ENCODE assay signal across 19 cellular contexts in genomic region chr22:35725521-35725920, GRCh38. TPM values are rescaled to one million over a fixed set of nuclear protein-coding genes. Genes with fewer than 3 reads are reported as not detected.
DNase-seq lines count a peak whose midpoint lies in the region; FAIRE-seq and TF ChIP-seq lines count a peak whose summit lies in the region.
"Had no signal": no experiment of that assay in that cellular context is flagged by ENCODE, and none has a peak within 500 bp of the region (broad histone marks: within the 10 kb centered on the region; RNA-seq: fewer than 3 reads in every experiment).

No MANE protein-coding gene starts in this region.

- peaks cover 3% of the 10 kb centered on the region for H3K9me3 Mint-ChIP-seq in neural progenitor cell
- H3K9me3 Mint-ChIP-seq: CD4-positive, alpha-beta T cell had no signal

- FAIRE-seq in urothelium cell line (lab: Jason Lieb, UNC) = no peak
- FAIRE-seq: D721Med, GM19239 had no signal

- H3K4me1 Mint-ChIP-seq in neural progenitor cell = no peaks in the 10 kb centered on the region

- H3K4me2 ChIP-seq in neural progenitor cell = no peak overlapping the region
- H3K4me2 ChIP-seq: KMS-11 had no signal

- H3K9me3 ChIP-seq in BE2C (no peaks in the 10 kb centered on the region), SJCRH30 (replicated peaks) (no peaks in the 10 kb centered on the region), neural progenitor cell (ENCODE audit: low read depth) (no peaks in the 10 kb centered on the region)
- H3K9me3 ChIP-seq: HAP-1 had no signal

- no peak overlapping the region for H3K4me3 Mint-ChIP-seq in neural progenitor cell
- H3K4me3 Mint-ChIP-seq: CD4-positive, alpha-beta T cell; IgD-negative memory B cell had no signal

- H3K27me3 Mint-ChIP-seq in neural progenitor cell (ENCODE audit: insufficient read depth, low read depth) = peaks cover 2% of the 10 kb centered on the region
- H3K27me3 Mint-ChIP-seq: CD4-positive, alpha-beta T cell had no signal

- H3F3A ChIP-seq in neural progenitor cell (ENCODE audit: low read depth) = no peaks in the 10 kb centered on the region

- no peaks in the 10 kb centered on the region; the same call in 1 of the 2 replicates for H3K4me1 ChIP-seq in BE2C
- H3K4me1 ChIP-seq in SJCRH30 = peaks cover 14% of the 10 kb centered on the region
- no peaks in the 10 kb centered on the region for H3K4me1 ChIP-seq in neural progenitor cell
- H3K4me1 ChIP-seq: HAP-1 had no signal

- H3K4me3 ChIP-seq in BE2C (ENCODE audit: low read depth, low read length) (no peak overlapping the region), SJCRH30 (no peak overlapping the region), fibroblast of villous mesenchyme (ENCODE audit: low read depth, low read length) (no peak overlapping the region), neural progenitor cell (no peak overlapping the region), H7 (ENCODE audit: insufficient read depth, low read depth, low read length) (no peak overlapping the region)
- H3K4me3 ChIP-seq: HAP-1 had no signal

- no peak overlapping the region for H2AFZ ChIP-seq in neural progenitor cell (replicated peaks)

- no peak overlapping the region for H3K9ac ChIP-seq in neural progenitor cell
- H3K9ac ChIP-seq: KMS-11 had no signal

- no peaks in the 10 kb centered on the region for H3K36me3 ChIP-seq in BE2C
- H3K36me3 ChIP-seq in SJCRH30 = no peaks in the 10 kb centered on the region
- H3K36me3 ChIP-seq in neural progenitor cell = no peaks in the 10 kb centered on the region
- no peaks in the 10 kb centered on the region for H3K36me3 ChIP-seq in H7 (replicated peaks; ENCODE audit: control insufficient read depth, insufficient read depth, low read length)
- H3K36me3 ChIP-seq: HAP-1 had no signal

- H3K79me2 ChIP-seq in neural progenitor cell (ENCODE audit: low read depth) = no peaks in the 10 kb centered on the region

- H3K27me3 ChIP-seq in BE2C = no peaks in the 10 kb centered on the region
- no peaks in the 10 kb centered on the region for H3K27me3 ChIP-seq in SJCRH30
- H3K27me3 ChIP-seq in neural progenitor cell = no peaks in the 10 kb centered on the region
- no peaks in the 10 kb centered on the region for H3K27me3 ChIP-seq in H7 (ENCODE audit: control insufficient read depth, insufficient read depth, low read length)

- no peaks in the 10 kb centered on the region for H3K36me3 Mint-ChIP-seq in neural progenitor cell
- H3K36me3 Mint-ChIP-seq: IgD-negative memory B cell had no signal

- no peaks in the 10 kb centered on the region for H4K20me1 ChIP-seq in neural progenitor cell (ENCODE audit: low read depth)

- peak overlapping the region; percentile 85 for H3K27ac Mint-ChIP-seq in neural progenitor cell
- H3K27ac Mint-ChIP-seq: CD4-positive, alpha-beta T cell; IgD-negative memory B cell had no signal

- no peak overlapping the region for H3K27ac ChIP-seq in SJCRH30
- no peak overlapping the region for H3K27ac ChIP-seq in neural progenitor cell
- H3K27ac ChIP-seq: KMS-11 had no signal

- DNase-seq in BE2C (peak; percentile 37), SJCRH30 (peak; percentile 58 to 70), fibroblast of villous mesenchyme (ENCODE audit: low read depth) (peak; percentile 23), neural progenitor cell (ENCODE audit: low spot score) (no peak), H7 (no peak), DMS114 treated with DMSO at 0.1 percent for 48 hours (lab: John Stamatoyannopoulos, UW; ENCODE audit: unreplicated experiment) (no peak), urothelium cell line (ENCODE audit: low spot score) (no peak)
- DNase-seq: 8988T; C1 segment of cervical spinal cord; CD4-positive, alpha-beta T cell; DND-41; GF-D8; GOT3 had no signal

- no peak for TF ChIP-seq CTCF in BE2C (IDR thresholded peaks at IDR 0.05; ENCODE audit: low read depth, low read length)
- no peak for TF ChIP-seq CTCF in fibroblast of villous mesenchyme (IDR thresholded peaks at IDR 0.05; ENCODE audit: insufficient read depth, low read depth, low read length)
- no peak for TF ChIP-seq CTCF in neural progenitor cell (IDR thresholded peaks at IDR 0.05)

RNA-seq across cellular contexts. Expression of gene APOL5, which starts 7.8 kb away (rescaled TPM):
- polyA plus RNA-seq in BE2C (2012; ENCODE audit: insufficient read depth, insufficient read length, low read depth) = not detected
- not detected in 2 replicates for total RNA-seq in SJCRH30 (2014; rRNA removed; shearing (Covaris generic))
- total RNA-seq in fibroblast of villous mesenchyme = not detected in 2 replicates
- not detected in 2 replicates for total RNA-seq in neural progenitor cell (ENCODE audit: low replicate concordance)
- total RNA-seq in H7 (2014; rRNA removed; shearing (Covaris generic)) = not detected in 2 replicates
- total RNA-seq: CD4-positive, alpha-beta T cell; HT-29 had no signal
- polyA plus RNA-seq: IgD-negative memory B cell had no signal

Comparison
In these comparisons a context has a peak if more than half of its experiments do, and no peak if none do; other contexts are left out.
1. DNase-seq: peak in BE2C (single experiment), SJCRH30 (2 of 2) and fibroblast of villous mesenchyme (single experiment); none in neural progenitor cell (single experiment), H7 (single experiment), DMS114 treated with DMSO at 0.1 percent for 48 hours (single experiment) and urothelium cell line (single experiment).